11 cellular contexts compared by ENCODE assay signal in the genomic region with DNA sequence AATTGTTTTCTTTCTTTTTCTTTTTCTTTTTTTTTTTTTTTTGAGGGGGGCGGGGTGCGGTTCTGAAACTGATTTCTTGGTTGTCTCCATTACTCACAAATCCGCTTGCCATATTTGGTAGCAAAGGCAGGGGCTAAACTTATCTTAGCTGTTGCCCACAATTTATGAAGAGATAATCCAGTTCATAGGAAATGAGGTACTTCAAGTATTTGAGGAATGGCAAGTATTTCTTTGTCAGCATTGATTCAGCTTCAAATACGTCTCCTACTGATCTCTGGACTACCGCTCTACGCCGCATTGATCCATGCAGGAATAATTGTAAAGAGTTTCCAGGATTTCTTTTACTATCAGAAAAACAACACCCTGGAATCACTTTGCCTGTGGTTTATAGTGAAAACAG.
DNase-seq lines count a peak whose midpoint lies in the region; ATAC-seq and TF ChIP-seq lines count a peak whose summit lies in the region.
"Had no signal": no experiment of that assay in that cellular context is flagged by ENCODE, and none has a peak within 500 bp of the region (broad histone marks: within the 10 kb centered on the region; RNA-seq: fewer than 3 reads in every experiment).

No MANE protein-coding gene starts in this region.

- POLR2A ChIA-PET in activated CD4-positive, alpha-beta memory T cell treated with anti-CD3 and anti-CD28 coated beads for 36 hours (lab: Charles Lee), result no interaction called here
- POLR2A ChIA-PET in naive thymus-derived CD8-positive, alpha-beta T cell (lab: Charles Lee), result interaction anchor here (0.7 kb wide), 1 partner anchor 623 kb away, joined by 6 read pairs; no protein-coding TSS in a partner anchor

- H3K4me1 ChIP-seq in GM23338 (ENCODE audit: insufficient read depth) (peaks cover 6% of the 10 kb centered on the region; the same call in 1 of the 2 replicates), heart left ventricle (no peaks in the 10 kb centered on the region)

- intact Hi-C loops in heart left ventricle (cut with DNase I), result no loop called here
- intact Hi-C loops in activated CD4-positive, alpha-beta memory T cell treated with anti-CD3 and anti-CD28 coated beads for 36 hours (cut with micrococcal nuclease), result no loop called here

- WGBS in heart left ventricle, 4 donors, result 41 to 53% (median 44%) methylated on average over 7 of the region's 7 CpGs

- H3K27me3 ChIP-seq in GM23338 (ENCODE audit: insufficient read depth) (peaks cover 27% of the 10 kb centered on the region), heart left ventricle (no peaks in the 10 kb centered on the region)

- H3K9me3 ChIP-seq in SK-N-MC (ENCODE audit: low read depth, low read length), result no peaks in the 10 kb centered on the region
- no peaks in the 10 kb centered on the region for H3K9me3 ChIP-seq in heart left ventricle

- H3K9me2 ChIP-seq in GM23338 (ENCODE audit: insufficient read depth), result no peaks in the 10 kb centered on the region

- DNase-seq in GM23338 (ENCODE audit: low spot score) (peak; percentile 35), SK-N-MC (ENCODE audit: low read depth, low spot score) (no peak), fibroblast of pulmonary artery (ENCODE audit: low read depth) (peak; percentile 89), renal cortical epithelial cell (ENCODE audit: low read depth) (peak; percentile 78), NCI-H82 (lab: John Stamatoyannopoulos, UW) (no peak), heart left ventricle (no peak)
- DNase-seq in activated CD4-positive, alpha-beta memory T cell treated with anti-CD3 and anti-CD28 coated beads for 36 hours, result no peak
- DNase-seq in naive thymus-derived CD8-positive, alpha-beta T cell, result no peak
- DNase-seq: central memory CD4-positive, alpha-beta T cell; NCI-H1436 treated with DMSO at 0.1 percent for 48 hours had no signal

- no peaks in the 10 kb centered on the region for H3F3A ChIP-seq in GM23338 (replicated peaks; ENCODE audit: low read depth)

- H3K4me3 ChIP-seq in GM23338, result no peak overlapping the region
- peak overlapping the region; percentile 45 for H3K4me3 ChIP-seq in SK-N-MC
- peak overlapping the region; percentile 13 for H3K4me3 ChIP-seq in fibroblast of pulmonary artery (replicated peaks; ENCODE audit: low read depth, low read length)
- H3K4me3 ChIP-seq in heart left ventricle, result no peak overlapping the region

- no peaks in the 10 kb centered on the region for H3K36me3 Mint-ChIP-seq in GM23338 (ENCODE audit: low read depth)
- no peaks in the 10 kb centered on the region for H3K36me3 Mint-ChIP-seq in activated CD4-positive, alpha-beta memory T cell treated with anti-CD3 and anti-CD28 coated beads for 36 hours
- no peaks in the 10 kb centered on the region for H3K36me3 Mint-ChIP-seq in naive thymus-derived CD8-positive, alpha-beta T cell
- H3K36me3 Mint-ChIP-seq: stimulated activated effector memory CD8-positive, alpha-beta T cell treated with anti-CD3 and anti-CD28 coated beads, Interleukin-12 subunit alpha, Interleukin-12 subunit beta, amount 100 ng/mL, for 72 hours had no signal

- no peak overlapping the region for H3K27ac Mint-ChIP-seq in GM23338
- H3K27ac Mint-ChIP-seq in activated CD4-positive, alpha-beta memory T cell treated with anti-CD3 and anti-CD28 coated beads for 36 hours, result no peak overlapping the region
- H3K27ac Mint-ChIP-seq in naive thymus-derived CD8-positive, alpha-beta T cell, result no peak overlapping the region
- H3K27ac Mint-ChIP-seq: stimulated activated effector memory CD8-positive, alpha-beta T cell treated with anti-CD3 and anti-CD28 coated beads, Interleukin-12 subunit alpha, Interleukin-12 subunit beta, amount 100 ng/mL, for 72 hours had no signal

- H2AFZ ChIP-seq in GM23338, result no peak overlapping the region

- no peaks in the 10 kb centered on the region for H3K36me3 ChIP-seq in GM23338 (ENCODE audit: insufficient read depth)
- H3K36me3 ChIP-seq in SK-N-MC (ENCODE audit: insufficient read depth, low read length), result no peaks in the 10 kb centered on the region
- H3K36me3 ChIP-seq in heart left ventricle, result no peaks in the 10 kb centered on the region

- peaks cover 10% of the 10 kb centered on the region for H3K27me3 Mint-ChIP-seq in GM23338 (ENCODE audit: insufficient read depth, low read depth, poor library complexity)
- no peaks in the 10 kb centered on the region for H3K27me3 Mint-ChIP-seq in activated CD4-positive, alpha-beta memory T cell treated with anti-CD3 and anti-CD28 coated beads for 36 hours
- peaks cover 0 to 4% (median 0%) of the 10 kb centered on the region in 5 donors for H3K27me3 Mint-ChIP-seq in naive thymus-derived CD8-positive, alpha-beta T cell

- peak overlapping the region; percentile 56 for H3K9ac ChIP-seq in SK-N-MC (ENCODE audit: insufficient read length)

- H3K4me1 Mint-ChIP-seq in GM23338, result peaks cover 32% of the 10 kb centered on the region
- no peaks in the 10 kb centered on the region for H3K4me1 Mint-ChIP-seq in activated CD4-positive, alpha-beta memory T cell treated with anti-CD3 and anti-CD28 coated beads for 36 hours (ENCODE audit: low read depth)
- H3K4me1 Mint-ChIP-seq in naive thymus-derived CD8-positive, alpha-beta T cell, result no peaks in the 10 kb centered on the region
- H3K4me1 Mint-ChIP-seq: stimulated activated effector memory CD8-positive, alpha-beta T cell treated with anti-CD3 and anti-CD28 coated beads, Interleukin-12 subunit alpha, Interleukin-12 subunit beta, amount 100 ng/mL, for 72 hours had no signal

- H3K9me3 Mint-ChIP-seq in GM23338, result no peaks in the 10 kb centered on the region; the same call in 2 of the 3 replicates
- H3K9me3 Mint-ChIP-seq in activated CD4-positive, alpha-beta memory T cell treated with anti-CD3 and anti-CD28 coated beads for 36 hours, result no peaks in the 10 kb centered on the region
- H3K9me3 Mint-ChIP-seq in naive thymus-derived CD8-positive, alpha-beta T cell, result peaks cover 0 to 10% (median 0%) of the 10 kb centered on the region in 9 donors

- ATAC-seq in GM23338 (no peak; the same call in 2 of the 3 replicates), heart left ventricle (no peak)
- no peak for ATAC-seq in naive thymus-derived CD8-positive, alpha-beta T cell
- ATAC-seq: stimulated activated effector memory CD8-positive, alpha-beta T cell treated with anti-CD3 and anti-CD28 coated beads, Interleukin-12 subunit alpha, Interleukin-12 subunit beta, amount 100 ng/mL, for 72 hours had no signal

- no peak for TF ChIP-seq POLR2A in heart left ventricle (IDR thresholded peaks at IDR 0.05)

- H3K27ac ChIP-seq in GM23338 (ENCODE audit: low read depth) (no peak overlapping the region), SK-N-MC (peak overlapping the region; percentile 78), heart left ventricle (no peak overlapping the region)

- H3K4me2 ChIP-seq in GM23338, result no peak overlapping the region

- H4K20me1 ChIP-seq in GM23338 (replicated peaks; ENCODE audit: insufficient read depth), result no peaks in the 10 kb centered on the region

- TF ChIP-seq CTCF in GM23338 (conservative IDR thresholded peaks at IDR 0.05; ENCODE audit: low read depth in 2 of 2) (no peak), fibroblast of pulmonary artery (IDR thresholded peaks at IDR 0.05; ENCODE audit: low read length, missing control alignments) (no peak), heart left ventricle (IDR thresholded peaks at IDR 0.05) (no peak)

- no peaks in the 10 kb centered on the region for H3K79me2 ChIP-seq in GM23338 (replicated peaks; ENCODE audit: insufficient read depth)

- H3K4me3 Mint-ChIP-seq in GM23338, result no peak overlapping the region
- H3K4me3 Mint-ChIP-seq in activated CD4-positive, alpha-beta memory T cell treated with anti-CD3 and anti-CD28 coated beads for 36 hours, result no peak overlapping the region
- no peak overlapping the region for H3K4me3 Mint-ChIP-seq in naive thymus-derived CD8-positive, alpha-beta T cell
- H3K4me3 Mint-ChIP-seq: stimulated activated effector memory CD8-positive, alpha-beta T cell treated with anti-CD3 and anti-CD28 coated beads, Interleukin-12 subunit alpha, Interleukin-12 subunit beta, amount 100 ng/mL, for 72 hours had no signal

- CTCF ChIA-PET in activated CD4-positive, alpha-beta memory T cell treated with anti-CD3 and anti-CD28 coated beads for 36 hours (lab: Charles Lee), result no interaction called here

TF ChIP-seq in GM23338, 12 proteins besides CTCF, POLR2A, EP300 and RAD21 (continues in another document):
- TF ChIP-seq JUNB (IDR thresholded peaks at IDR 0.05; ENCODE audit: unreplicated experiment), result no peak

Comparison
In these comparisons a context has a peak if more than half of its experiments do, and no peak if none do; other contexts are left out.
1. DNase-seq: peak in GM23338 (single experiment), fibroblast of pulmonary artery (single experiment) and renal cortical epithelial cell (single experiment); none in SK-N-MC (single experiment), NCI-H82 (single experiment), heart left ventricle (0 of 5), activated CD4-positive, alpha-beta memory T cell treated with anti-CD3 and anti-CD28 coated beads for 36 hours (single experiment) and naive thymus-derived CD8-positive, alpha-beta T cell (0 of 10).
2. H3K4me3 ChIP-seq: peak in SK-N-MC (single experiment) and fibroblast of pulmonary artery (single experiment); none in GM23338 (single experiment) and heart left ventricle (0 of 12).